ENCODE assay signal across 9 cellular contexts in genomic region chr13:83853771-83854170, GRCh38. TPM values are rescaled to one million over a fixed set of nuclear protein-coding genes. Genes with fewer than 3 reads are reported as not detected.
"Had no signal": no experiment of that assay in that cellular context is flagged by ENCODE, and none has a peak within 500 bp of the region (broad histone marks: within the 10 kb centered on the region; RNA-seq: fewer than 3 reads in every experiment).

No MANE protein-coding gene starts in this region.

- ATAC-seq: GM23338, K562 had no signal

- H2AFZ ChIP-seq: GM23338 had no signal

- FAIRE-seq: H1, H54, HTR-8/SVneo, K562 had no signal

- H3K4me2 ChIP-seq: GM23338 had no signal

- DNase-seq: H9, HCEC 1CT, IMR-90 had no signal

- H3K4me3 ChIP-seq: GM23338, K562 had no signal

RNA-seq across cellular contexts. Expression of gene SLITRK1, which starts 28.5 kb away (rescaled TPM):
- total RNA-seq: HT-29, K562 had no signal
- polyA plus RNA-seq: K562 had no signal
